In the genomic region with DNA sequence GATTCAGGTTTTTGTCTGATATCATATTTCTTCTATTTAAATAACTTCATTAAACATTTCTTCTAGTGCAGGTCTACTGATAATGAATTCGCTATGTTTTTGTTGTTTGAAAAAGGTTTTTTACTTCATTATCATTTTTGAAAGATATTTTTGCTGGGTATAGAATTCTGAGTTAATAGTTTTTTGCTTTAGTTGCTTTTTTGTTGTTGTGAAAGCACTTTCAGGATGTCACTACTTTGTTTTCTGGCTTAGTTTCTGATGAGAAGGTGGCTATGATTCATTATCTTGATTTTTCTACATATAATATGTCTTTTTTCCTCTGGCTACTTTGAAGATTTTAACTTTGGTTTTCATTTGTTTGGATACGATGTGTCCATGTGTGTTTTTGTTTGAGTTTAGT, we compare ENCODE assay signal across 24 cellular contexts. TPM values are rescaled to one million over a fixed set of nuclear protein-coding genes. Genes with fewer than 3 reads are reported as not detected.
DNase-seq lines count a peak whose midpoint lies in the region; ATAC-seq, FAIRE-seq and TF ChIP-seq lines count a peak whose summit lies in the region.
"Had no signal": no experiment of that assay in that cellular context is flagged by ENCODE, and none has a peak within 500 bp of the region (broad histone marks: within the 10 kb centered on the region; RNA-seq: fewer than 3 reads in every experiment).

No MANE protein-coding gene starts in this region.

- H3K27ac Mint-ChIP-seq in activated CD8-positive, alpha-beta T cell treated with anti-CD3 and anti-CD28 coated beads for 36 hours, result peak overlapping the region; percentile 68
- no peak overlapping the region for H3K27ac Mint-ChIP-seq in activated CD8-positive, alpha-beta T cell treated with anti-CD3 and anti-CD28 coated beads, Interleukin-2, amount 10 ng/mL, durations not matched to agents 7 days and 5 days
- no peak overlapping the region for H3K27ac Mint-ChIP-seq in CD4-positive, CD25-positive, alpha-beta regulatory T cell
- peak overlapping the region; percentile 58 for H3K27ac Mint-ChIP-seq in activated T-helper 17 cell treated with anti-CD3 and anti-CD28 coated beads, Interleukin-2, amount 50 U/mL, for 72 hours
- no peak overlapping the region for H3K27ac Mint-ChIP-seq in memory B cell
- H3K27ac Mint-ChIP-seq: CD8-positive, alpha-beta T cell; GM23338 had no signal

- CTCF ChIA-PET in activated CD8-positive, alpha-beta T cell treated with anti-CD3 and anti-CD28 coated beads for 36 hours (lab: Charles Lee), result no interaction called here
- CTCF ChIA-PET in activated CD8-positive, alpha-beta T cell treated with anti-CD3 and anti-CD28 coated beads, Interleukin-2, amount 10 ng/mL, durations not matched to agents 7 days and 5 days (lab: Charles Lee), result no interaction called here

- DNase-seq in activated CD8-positive, alpha-beta T cell treated with anti-CD3 and anti-CD28 coated beads for 36 hours, result no peak
- no peak for DNase-seq in activated CD8-positive, alpha-beta T cell treated with anti-CD3 and anti-CD28 coated beads, Interleukin-2, amount 10 ng/mL, durations not matched to agents 7 days and 5 days
- DNase-seq in CD4-positive, CD25-positive, alpha-beta regulatory T cell, result no peak
- DNase-seq in memory B cell (ENCODE audit: low spot score in 2 of 2) (no peak), RCC 7860 (ENCODE audit: low spot score) (no peak), T1000 (lab: John Stamatoyannopoulos, UW) (no peak)
- DNase-seq: 8988T; BE2C; Calu3; CD8-positive, alpha-beta T cell; GF-D8; KBM-7; MV-4-11; NCI-H187; NCI-H2107; NCI-H510A; NCI-H774; RPMI8226; SIG-M5 had no signal

- no peak for ATAC-seq in activated CD8-positive, alpha-beta T cell treated with anti-CD3 and anti-CD28 coated beads for 36 hours
- ATAC-seq in activated CD8-positive, alpha-beta T cell treated with anti-CD3 and anti-CD28 coated beads, Interleukin-2, amount 10 ng/mL, durations not matched to agents 7 days and 5 days, result no peak
- ATAC-seq in CD4-positive, CD25-positive, alpha-beta regulatory T cell (ENCODE audit: low read depth in 2 of 2), result no peak
- no peak for ATAC-seq in activated T-helper 17 cell treated with anti-CD3 and anti-CD28 coated beads, Interleukin-2, amount 50 U/mL, for 72 hours (replicated peaks)
- ATAC-seq in memory B cell (ENCODE audit: low read depth) (no peak), GM21390 (IDR thresholded peaks at IDR 0.05; ENCODE audit: unreplicated experiment) (no peak)
- ATAC-seq: CD8-positive, alpha-beta T cell; GM23338; HCT116 had no signal

- H3K4me1 Mint-ChIP-seq in activated CD8-positive, alpha-beta T cell treated with anti-CD3 and anti-CD28 coated beads for 36 hours (ENCODE audit: low read depth), result peaks cover 35% of the 10 kb centered on the region
- H3K4me1 Mint-ChIP-seq in activated CD8-positive, alpha-beta T cell treated with anti-CD3 and anti-CD28 coated beads, Interleukin-2, amount 10 ng/mL, durations not matched to agents 7 days and 5 days (ENCODE audit: low read depth), result peaks cover 29% of the 10 kb centered on the region
- peaks cover 19 to 32% (median 24%) of the 10 kb centered on the region in 4 donors for H3K4me1 Mint-ChIP-seq in CD4-positive, CD25-positive, alpha-beta regulatory T cell
- H3K4me1 Mint-ChIP-seq in activated T-helper 17 cell treated with anti-CD3 and anti-CD28 coated beads, Interleukin-2, amount 50 U/mL, for 72 hours, result peaks cover 13% of the 10 kb centered on the region
- H3K4me1 Mint-ChIP-seq in memory B cell, result peaks cover 14% of the 10 kb centered on the region
- H3K4me1 Mint-ChIP-seq: GM23338 had no signal

- peaks cover 30% of the 10 kb centered on the region for H3K36me3 ChIP-seq in CD4-positive, CD25-positive, alpha-beta regulatory T cell (ENCODE audit: control insufficient read depth, insufficient read depth, low read length)

- H3K27me3 Mint-ChIP-seq in activated CD8-positive, alpha-beta T cell treated with anti-CD3 and anti-CD28 coated beads for 36 hours, result no peaks in the 10 kb centered on the region
- H3K27me3 Mint-ChIP-seq in activated CD8-positive, alpha-beta T cell treated with anti-CD3 and anti-CD28 coated beads, Interleukin-2, amount 10 ng/mL, durations not matched to agents 7 days and 5 days (ENCODE audit: low read depth), result no peaks in the 10 kb centered on the region
- H3K27me3 Mint-ChIP-seq in CD4-positive, CD25-positive, alpha-beta regulatory T cell, result no peaks in the 10 kb centered on the region
- H3K27me3 Mint-ChIP-seq in activated T-helper 17 cell treated with anti-CD3 and anti-CD28 coated beads, Interleukin-2, amount 50 U/mL, for 72 hours, result no peaks in the 10 kb centered on the region
- H3K27me3 Mint-ChIP-seq in memory B cell, result no peaks in the 10 kb centered on the region

- H3K27ac ChIP-seq in CD4-positive, CD25-positive, alpha-beta regulatory T cell (ENCODE audit: insufficient read depth, low read length, poor library complexity, severe bottlenecking), result no peak overlapping the region

- H3K9me3 ChIP-seq in CD4-positive, CD25-positive, alpha-beta regulatory T cell (ENCODE audit: control insufficient read depth in 2 of 2, low read length in 2 of 2), result peaks cover 16 to 19% of the 10 kb centered on the region in 2 experiments
- H3K9me3 ChIP-seq: BE2C had no signal

- no peak overlapping the region for H3K4me3 Mint-ChIP-seq in activated CD8-positive, alpha-beta T cell treated with anti-CD3 and anti-CD28 coated beads for 36 hours
- H3K4me3 Mint-ChIP-seq in activated CD8-positive, alpha-beta T cell treated with anti-CD3 and anti-CD28 coated beads, Interleukin-2, amount 10 ng/mL, durations not matched to agents 7 days and 5 days, result no peak overlapping the region
- H3K4me3 Mint-ChIP-seq in CD4-positive, CD25-positive, alpha-beta regulatory T cell, result peak overlapping the region in 3 of 4 donors; percentile 62 to 81 (median 78)
- peak overlapping the region; percentile 34 for H3K4me3 Mint-ChIP-seq in activated T-helper 17 cell treated with anti-CD3 and anti-CD28 coated beads, Interleukin-2, amount 50 U/mL, for 72 hours
- peak overlapping the region; percentile 3 for H3K4me3 Mint-ChIP-seq in memory B cell
- H3K4me3 Mint-ChIP-seq: CD8-positive, alpha-beta T cell had no signal

- FAIRE-seq in RCC 7860 (lab: Jason Lieb, UNC), result no peak
- FAIRE-seq: GM12891 had no signal

- no peaks in the 10 kb centered on the region for H3K27me3 ChIP-seq in CD4-positive, CD25-positive, alpha-beta regulatory T cell (ENCODE audit: control insufficient read depth, insufficient read depth, low read length)
- H3K27me3 ChIP-seq: BE2C had no signal

- peaks cover 24% of the 10 kb centered on the region for H3K9me3 Mint-ChIP-seq in activated CD8-positive, alpha-beta T cell treated with anti-CD3 and anti-CD28 coated beads for 36 hours
- H3K9me3 Mint-ChIP-seq in activated CD8-positive, alpha-beta T cell treated with anti-CD3 and anti-CD28 coated beads, Interleukin-2, amount 10 ng/mL, durations not matched to agents 7 days and 5 days (ENCODE audit: insufficient read depth), result peaks cover 35% of the 10 kb centered on the region
- H3K9me3 Mint-ChIP-seq in CD4-positive, CD25-positive, alpha-beta regulatory T cell, result peaks cover 6 to 20% (median 14%) of the 10 kb centered on the region in 7 donors
- peaks cover 15% of the 10 kb centered on the region for H3K9me3 Mint-ChIP-seq in activated T-helper 17 cell treated with anti-CD3 and anti-CD28 coated beads, Interleukin-2, amount 50 U/mL, for 72 hours
- H3K9me3 Mint-ChIP-seq in memory B cell, result peaks cover 20% of the 10 kb centered on the region

- POLR2A ChIA-PET in activated CD8-positive, alpha-beta T cell treated with anti-CD3 and anti-CD28 coated beads for 36 hours (lab: Charles Lee), result no interaction called here
- POLR2A ChIA-PET in activated CD8-positive, alpha-beta T cell treated with anti-CD3 and anti-CD28 coated beads, Interleukin-2, amount 10 ng/mL, durations not matched to agents 7 days and 5 days (lab: Charles Lee), result no interaction called here

- H3K4me3 ChIP-seq in CD4-positive, CD25-positive, alpha-beta regulatory T cell (ENCODE audit: low read depth, low read length), result no peak overlapping the region
- H3K4me3 ChIP-seq: GM23338 had no signal

- TF ChIP-seq CTCF in activated CD8-positive, alpha-beta T cell treated with anti-CD3 and anti-CD28 coated beads for 36 hours (IDR thresholded peaks at IDR 0.05), result no peak

- H3K36me3 Mint-ChIP-seq in activated CD8-positive, alpha-beta T cell treated with anti-CD3 and anti-CD28 coated beads for 36 hours (ENCODE audit: low read depth), result peaks cover 53% of the 10 kb centered on the region
- H3K36me3 Mint-ChIP-seq in activated CD8-positive, alpha-beta T cell treated with anti-CD3 and anti-CD28 coated beads, Interleukin-2, amount 10 ng/mL, durations not matched to agents 7 days and 5 days (ENCODE audit: low read depth), result peaks cover 62% of the 10 kb centered on the region
- H3K36me3 Mint-ChIP-seq in CD4-positive, CD25-positive, alpha-beta regulatory T cell, result peaks cover 33% of the 10 kb centered on the region
- peaks cover 65% of the 10 kb centered on the region for H3K36me3 Mint-ChIP-seq in activated T-helper 17 cell treated with anti-CD3 and anti-CD28 coated beads, Interleukin-2, amount 50 U/mL, for 72 hours (ENCODE audit: low read depth)
- H3K36me3 Mint-ChIP-seq in memory B cell, result peaks cover 37% of the 10 kb centered on the region

- intact Hi-C loops in activated CD8-positive, alpha-beta T cell treated with anti-CD3 and anti-CD28 coated beads for 36 hours (cut with micrococcal nuclease), result loop anchor here (2.0 kb wide), 1 partner anchor 33 kb away; no protein-coding TSS in a partner anchor

- peaks cover 10% of the 10 kb centered on the region for H3K4me1 ChIP-seq in CD4-positive, CD25-positive, alpha-beta regulatory T cell (ENCODE audit: control insufficient read depth, insufficient read depth, low read length, poor library complexity, severe bottlenecking)
- H3K4me1 ChIP-seq: BE2C had no signal

RNA-seq across cellular contexts. Expression of a gene that starts 3.5 kb away (rescaled TPM):
- total RNA-seq in activated CD8-positive, alpha-beta T cell treated with anti-CD3 and anti-CD28 coated beads for 36 hours, result 10 to 100 TPM; 19.8 to 23.9 TPM
- 10 to 100 TPM; 18.3 to 19.5 TPM for total RNA-seq in activated CD8-positive, alpha-beta T cell treated with anti-CD3 and anti-CD28 coated beads, Interleukin-2, amount 10 ng/mL, durations not matched to agents 7 days and 5 days
- total RNA-seq in CD4-positive, CD25-positive, alpha-beta regulatory T cell, result 14.2 TPM
- 10 to 100 TPM; 15.6 to 19.2 (median 16.7) TPM for polyA plus RNA-seq in CD4-positive, CD25-positive, alpha-beta regulatory T cell
- 10 to 100 TPM; 16.9 to 19.0 TPM for total RNA-seq in activated T-helper 17 cell treated with anti-CD3 and anti-CD28 coated beads, Interleukin-2, amount 50 U/mL, for 72 hours

RNA-seq across cellular contexts. Expression of a gene that starts 35.2 kb away (rescaled TPM):
- total RNA-seq in activated CD8-positive, alpha-beta T cell treated with anti-CD3 and anti-CD28 coated beads for 36 hours, result not detected
- under 1 TPM in 1 of 2 experiments, not detected in 1; 0.13 TPM for total RNA-seq in activated CD8-positive, alpha-beta T cell treated with anti-CD3 and anti-CD28 coated beads, Interleukin-2, amount 10 ng/mL, durations not matched to agents 7 days and 5 days
- total RNA-seq in CD4-positive, CD25-positive, alpha-beta regulatory T cell, result not detected
- polyA plus RNA-seq in CD4-positive, CD25-positive, alpha-beta regulatory T cell, result under 1 TPM in 3 of 4 donors, not detected in 1; 0.10 to 0.32 (median 0.15) TPM
- total RNA-seq in activated T-helper 17 cell treated with anti-CD3 and anti-CD28 coated beads, Interleukin-2, amount 50 U/mL, for 72 hours, result under 1 TPM; 0.11 to 0.48 TPM
- total RNA-seq: CD8-positive, alpha-beta T cell had no signal

RNA-seq across cellular contexts. Expression of a gene that starts 55.2 kb away (rescaled TPM):
- not detected for total RNA-seq in activated CD8-positive, alpha-beta T cell treated with anti-CD3 and anti-CD28 coated beads for 36 hours
- not detected for total RNA-seq in activated CD8-positive, alpha-beta T cell treated with anti-CD3 and anti-CD28 coated beads, Interleukin-2, amount 10 ng/mL, durations not matched to agents 7 days and 5 days
- not detected for total RNA-seq in CD4-positive, CD25-positive, alpha-beta regulatory T cell
- polyA plus RNA-seq in CD4-positive, CD25-positive, alpha-beta regulatory T cell, result not detected
- total RNA-seq in activated T-helper 17 cell treated with anti-CD3 and anti-CD28 coated beads, Interleukin-2, amount 50 U/mL, for 72 hours, result not detected
- total RNA-seq: Calu3; CD8-positive, alpha-beta T cell; GM23338 had no signal
- polyA plus RNA-seq: GM23338 had no signal

Comparison
In these comparisons a context has a peak if more than half of its experiments do, and no peak if none do; other contexts are left out.
1. H3K27ac Mint-ChIP-seq: peak in activated CD8-positive, alpha-beta T cell treated with anti-CD3 and anti-CD28 coated beads for 36 hours (single experiment) and activated T-helper 17 cell treated with anti-CD3 and anti-CD28 coated beads, Interleukin-2, amount 50 U/mL, for 72 hours (single experiment); none in activated CD8-positive, alpha-beta T cell treated with anti-CD3 and anti-CD28 coated beads, Interleukin-2, amount 10 ng/mL, durations not matched to agents 7 days and 5 days (single experiment), CD4-positive, CD25-positive, alpha-beta regulatory T cell (0 of 3) and memory B cell (single experiment).
2. H3K4me3 Mint-ChIP-seq: peak in CD4-positive, CD25-positive, alpha-beta regulatory T cell (3 of 4), activated T-helper 17 cell treated with anti-CD3 and anti-CD28 coated beads, Interleukin-2, amount 50 U/mL, for 72 hours (single experiment) and memory B cell (single experiment); none in activated CD8-positive, alpha-beta T cell treated with anti-CD3 and anti-CD28 coated beads for 36 hours (single experiment) and activated CD8-positive, alpha-beta T cell treated with anti-CD3 and anti-CD28 coated beads, Interleukin-2, amount 10 ng/mL, durations not matched to agents 7 days and 5 days (single experiment).